Comparison of ENCODE assay signal across 8 cellular contexts in genomic region chr6:27280064-27280539, GRCh38. TPM values are rescaled to one million over a fixed set of nuclear protein-coding genes. Genes with fewer than 3 reads are reported as not detected.
DNase-seq lines count a peak whose midpoint lies in the region; ATAC-seq, FAIRE-seq and TF ChIP-seq lines count a peak whose summit lies in the region.
"Had no signal": no experiment of that assay in that cellular context is flagged by ENCODE, and none has a peak within 500 bp of the region (broad histone marks: within the 10 kb centered on the region; RNA-seq: fewer than 3 reads in every experiment).

No MANE protein-coding gene starts in this region.

- peaks cover 24% of the 10 kb centered on the region for H3K36me3 Mint-ChIP-seq in activated CD4-positive, alpha-beta memory T cell treated with anti-CD3 and anti-CD28 coated beads for 36 hours

- peak overlapping the region; percentile 53 for H3K4me3 ChIP-seq in GM12864 (ENCODE audit: low read depth, low read length)
- H3K4me3 ChIP-seq in NB4 (ENCODE audit: low read depth, low read length): peak overlapping the region; percentile 61
- peak overlapping the region; percentile 43 to 74 (median 74) for H3K4me3 ChIP-seq in keratinocyte (ENCODE audit: control insufficient read depth in 2 of 3, extremely low read depth in 1 of 3, insufficient read depth in 2 of 3, low read depth in 1 of 3, low read length in 3 of 3)

- peaks cover 16% of the 10 kb centered on the region for H3K9me3 Mint-ChIP-seq in activated CD4-positive, alpha-beta memory T cell treated with anti-CD3 and anti-CD28 coated beads for 36 hours

- peaks cover 6% of the 10 kb centered on the region for H3K4me1 Mint-ChIP-seq in activated CD4-positive, alpha-beta memory T cell treated with anti-CD3 and anti-CD28 coated beads for 36 hours (ENCODE audit: low read depth)

- peak overlapping the region; percentile 80 for H3K4me2 ChIP-seq in keratinocyte (ENCODE audit: control insufficient read depth, extremely low read depth, insufficient read depth, low read depth, low read length)

- no peak for TF ChIP-seq POLR2A in NB4 (IDR thresholded peaks at IDR 0.05; ENCODE audit: extremely low read depth, insufficient read length)

- H2AFZ ChIP-seq in keratinocyte (ENCODE audit: control insufficient read depth, low read length): peak overlapping the region; percentile 32

- DNase-seq in GM12864 (ENCODE audit: low read depth): no peak
- DNase-seq in NB4 (ENCODE audit: low read depth): peak; percentile 71
- peak; percentile 30 for DNase-seq in activated CD4-positive, alpha-beta memory T cell treated with anti-CD3 and anti-CD28 coated beads for 36 hours
- DNase-seq in keratinocyte (ENCODE audit: low read depth, low spot score): no peak
- DNase-seq in activated effector memory CD4-positive, alpha-beta T cell treated with anti-CD3 and anti-CD28 coated beads, Interleukin-2, amount 50 U/mL, for 16 hours: no peak

- H3K27ac Mint-ChIP-seq in activated CD4-positive, alpha-beta memory T cell treated with anti-CD3 and anti-CD28 coated beads for 36 hours: no peak overlapping the region

- H3K9me3 ChIP-seq in keratinocyte (ENCODE audit: control insufficient read depth, low read depth, low read length): no peaks in the 10 kb centered on the region

- intact Hi-C loops in activated CD4-positive, alpha-beta memory T cell treated with anti-CD3 and anti-CD28 coated beads for 36 hours (cut with micrococcal nuclease): loop anchor here (2.0 to 5.0 kb wide), 2 partner anchors 41 to 387 kb away; no protein-coding TSS in a partner anchor

- H3K9me1 ChIP-seq in keratinocyte (ENCODE audit: control insufficient read depth, extremely low read depth, insufficient read depth, low read length): no peaks in the 10 kb centered on the region

- CTCF ChIA-PET in activated CD4-positive, alpha-beta memory T cell treated with anti-CD3 and anti-CD28 coated beads for 36 hours (lab: Charles Lee): no interaction called here

- H3K27me3 Mint-ChIP-seq in activated CD4-positive, alpha-beta memory T cell treated with anti-CD3 and anti-CD28 coated beads for 36 hours: peaks cover 67% of the 10 kb centered on the region

- H3K36me3 ChIP-seq in keratinocyte (ENCODE audit: control insufficient read depth in 2 of 2, extremely low read depth in 1 of 2, insufficient read depth in 2 of 2, low read length in 2 of 2): no peaks in the 10 kb centered on the region

- peaks cover 7% of the 10 kb centered on the region for H3K4me1 ChIP-seq in keratinocyte (ENCODE audit: control insufficient read depth, extremely low read depth, insufficient read depth, low read length)

- H3K4me3 Mint-ChIP-seq in activated CD4-positive, alpha-beta memory T cell treated with anti-CD3 and anti-CD28 coated beads for 36 hours: peak overlapping the region; percentile 45

- peak; percentile 53 for FAIRE-seq in keratinocyte (lab: Jason Lieb, UNC)

- H3K27ac ChIP-seq in keratinocyte (ENCODE audit: control insufficient read depth, insufficient read depth, low read length): no peak overlapping the region

- ATAC-seq in HG02763 (IDR thresholded peaks at IDR 0.05; ENCODE audit: unreplicated experiment): no peak
- ATAC-seq in HG02938 (IDR thresholded peaks at IDR 0.05; ENCODE audit: unreplicated experiment): no peak

- dilution Hi-C loops in keratinocyte (cut with MboI; ENCODE audit: extremely low pct_ligation_motif_present, low sequenced_read_pairs): no loop called here

- TF ChIP-seq CTCF in GM12864 (IDR thresholded peaks at IDR 0.05; ENCODE audit: low read depth, low read length, missing control alignments) (no peak), NB4 (IDR thresholded peaks at IDR 0.05; ENCODE audit: low read depth, low read length) (no peak), keratinocyte (optimal IDR thresholded peaks at IDR 0.05 in 1 of 3, IDR thresholded peaks at IDR 0.05 in 1 of 3, conservative IDR thresholded peaks at IDR 0.05 in 1 of 3; ENCODE audit: extremely low read depth in 1 of 3, insufficient read depth in 2 of 3, low read length in 3 of 3) (no peak)

- peak overlapping the region; percentile 55 for H3K9ac ChIP-seq in keratinocyte (ENCODE audit: control insufficient read depth, extremely low read depth, insufficient read depth, low read length)

- POLR2A ChIA-PET in activated CD4-positive, alpha-beta memory T cell treated with anti-CD3 and anti-CD28 coated beads for 36 hours (lab: Charles Lee): no interaction called here

- H4K20me1 ChIP-seq in keratinocyte (ENCODE audit: control insufficient read depth, extremely low read depth, insufficient read depth, low read length): no peaks in the 10 kb centered on the region

- H3K27me3 ChIP-seq in keratinocyte (ENCODE audit: control insufficient read depth, extremely low read depth, insufficient read depth, low read length): peaks cover 24% of the 10 kb centered on the region

- H3K79me2 ChIP-seq in keratinocyte (ENCODE audit: control insufficient read depth, insufficient read depth, low read length): no peaks in the 10 kb centered on the region

RNA-seq across cellular contexts. Expression of gene POM121L2, which starts 32.0 kb away (rescaled TPM):
- total RNA-seq in activated CD4-positive, alpha-beta memory T cell treated with anti-CD3 and anti-CD28 coated beads for 36 hours: not detected
- polyA plus RNA-seq in keratinocyte: 0.01 TPM in 1 of 3 replicates, not detected in the others
- not detected for polyA plus RNA-seq in keratinocyte (2011; ENCODE audit: low read depth)
- polyA plus RNA-seq in keratinocyte (2011; cell fraction: cytosol; rRNA removed): not detected in 2 replicates
- polyA plus RNA-seq in keratinocyte (2011; cell fraction: nucleus; rRNA removed): 0.03 and 0.04 TPM in 2 replicates
- polyA plus RNA-seq in keratinocyte (2012; ENCODE audit: low replicate concordance): not detected in 2 replicates
- polyA minus RNA-seq in keratinocyte: not detected in 3 replicates
- polyA minus RNA-seq in keratinocyte (2011; cell fraction: cytosol; rRNA and poly(A)+ RNA removed): not detected
- not detected in 2 replicates for polyA minus RNA-seq in keratinocyte (2011; cell fraction: nucleus; rRNA and poly(A)+ RNA removed)
- total RNA-seq: activated CD8-positive, alpha-beta memory T cell treated with anti-CD3 and anti-CD28 coated beads for 36 hours had no signal

RNA-seq across cellular contexts. Expression of gene PRSS16, which starts 32.6 kb away (rescaled TPM):
- total RNA-seq in activated CD4-positive, alpha-beta memory T cell treated with anti-CD3 and anti-CD28 coated beads for 36 hours: 1 to 10 TPM; 2.3 to 2.4 TPM
- polyA plus RNA-seq in keratinocyte: 7.5 to 8.9 TPM (median 8.7 TPM) in 3 replicates
- polyA plus RNA-seq in keratinocyte (2011; ENCODE audit: low read depth): 1.1 TPM
- polyA plus RNA-seq in keratinocyte (2011; cell fraction: cytosol; rRNA removed): 7.9 and 8.4 TPM in 2 replicates
- 9.1 and 9.9 TPM in 2 replicates for polyA plus RNA-seq in keratinocyte (2011; cell fraction: nucleus; rRNA removed)
- 4.3 and 5.6 TPM in 2 replicates for polyA plus RNA-seq in keratinocyte (2012; ENCODE audit: low replicate concordance)
- 4.5 to 9.8 TPM (median 5.2 TPM) in 3 replicates for polyA minus RNA-seq in keratinocyte
- polyA minus RNA-seq in keratinocyte (2011; cell fraction: cytosol; rRNA and poly(A)+ RNA removed): 3.5 TPM
- 2.3 and 2.4 TPM in 2 replicates for polyA minus RNA-seq in keratinocyte (2011; cell fraction: nucleus; rRNA and poly(A)+ RNA removed)

Comparison
In these comparisons a context has a peak if more than half of its experiments do, and no peak if none do; other contexts are left out.
1. DNase-seq: peak in NB4 (single experiment) and activated CD4-positive, alpha-beta memory T cell treated with anti-CD3 and anti-CD28 coated beads for 36 hours (single experiment); none in GM12864 (single experiment), keratinocyte (single experiment) and activated effector memory CD4-positive, alpha-beta T cell treated with anti-CD3 and anti-CD28 coated beads, Interleukin-2, amount 50 U/mL, for 16 hours (single experiment).
2. Peak in every context shown above with its lines, with median percentiles within 50 percentile points of each other: H3K4me3 ChIP-seq.